21 cellular contexts compared by ENCODE assay signal in the genomic region with DNA sequence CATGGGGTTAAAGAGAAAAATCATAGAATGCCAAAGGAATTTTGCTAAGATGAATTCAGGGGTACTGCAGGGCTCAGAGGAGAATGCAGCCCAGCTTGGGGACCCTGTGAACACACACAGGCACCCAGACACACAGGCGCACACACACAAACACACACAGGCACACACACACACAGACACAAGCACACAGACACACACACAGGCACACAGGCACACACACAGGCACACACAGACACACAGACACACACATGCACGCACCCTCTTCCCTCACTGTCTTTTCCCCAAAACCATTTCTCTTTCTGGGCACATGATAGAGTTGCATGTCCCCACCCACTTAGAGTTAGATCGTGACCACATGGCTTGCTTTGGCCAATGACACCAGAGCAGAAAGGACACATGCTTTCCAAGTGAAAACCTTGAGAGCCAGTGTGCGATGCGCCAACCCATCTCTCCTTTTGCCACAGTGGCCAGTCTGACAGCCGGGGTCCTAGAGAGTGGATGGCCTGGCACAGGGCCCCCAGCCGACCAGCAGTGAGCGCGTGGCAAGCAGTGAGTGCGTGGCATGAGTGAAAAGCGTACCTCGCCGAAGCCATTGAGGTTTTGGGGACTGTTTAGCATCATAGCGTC.
DNase-seq lines count a peak whose midpoint lies in the region; ATAC-seq, FAIRE-seq and TF ChIP-seq lines count a peak whose summit lies in the region.
"Had no signal": no experiment of that assay in that cellular context is flagged by ENCODE, and none has a peak within 500 bp of the region (broad histone marks: within the 10 kb centered on the region; RNA-seq: fewer than 3 reads in every experiment).

No MANE protein-coding gene starts in this region.

- H3K4me1 ChIP-seq in osteoblast (ENCODE audit: insufficient read depth, low read length) (peaks cover 13% of the 10 kb centered on the region), aorta (ENCODE audit: control insufficient read depth in 1 of 2, insufficient read depth in 2 of 2, low read length in 2 of 2) (no peaks in the 10 kb centered on the region)

- intact Hi-C loops in aorta (cut with DNase I): no loop called here

- TF ChIP-seq CTCF in choroid plexus epithelial cell (conservative IDR thresholded peaks at IDR 0.05; ENCODE audit: low read depth, low read length): no peak
- no peak for TF ChIP-seq CTCF in osteoblast (IDR thresholded peaks at IDR 0.05; ENCODE audit: extremely low read depth, low read depth, low read length)

- 98 to 99% methylated on average over 14 of the region's 14 CpGs for WGBS in aorta, 2 donors

- ATAC-seq in aorta (ENCODE audit: low FRiP score): no peak
- ATAC-seq: GM12878, heart left ventricle had no signal

- no peak overlapping the region for H3K4me2 ChIP-seq in osteoblast (ENCODE audit: insufficient read depth, low read length)

- no peak overlapping the region for H2AFZ ChIP-seq in osteoblast (ENCODE audit: low read length)

- no peak overlapping the region for H3K4me3 ChIP-seq in choroid plexus epithelial cell (ENCODE audit: low read depth, low read length)
- no peak overlapping the region for H3K4me3 ChIP-seq in osteoblast (ENCODE audit: insufficient read depth, low read length)
- H3K4me3 ChIP-seq in aorta (ENCODE audit: low read length in 2 of 2): no peak overlapping the region
- H3K4me3 ChIP-seq: GM12878, heart left ventricle, lung, skin epidermis had no signal

- H3K36me3 ChIP-seq in osteoblast (ENCODE audit: insufficient read depth, low read length): no peaks in the 10 kb centered on the region
- H3K36me3 ChIP-seq in aorta (ENCODE audit: control insufficient read depth in 1 of 2, insufficient read depth in 2 of 2, low read length in 1 of 2): no peaks in the 10 kb centered on the region
- H3K36me3 ChIP-seq: heart left ventricle had no signal

- H3K79me2 ChIP-seq in osteoblast (ENCODE audit: insufficient read depth, low read length): no peaks in the 10 kb centered on the region

- peak; percentile 92 for FAIRE-seq in HTR-8/SVneo (lab: Jason Lieb, UNC)
- FAIRE-seq: GM12878 had no signal

- no peak overlapping the region for H3K27ac ChIP-seq in osteoblast (ENCODE audit: low read depth, low read length)
- no peak overlapping the region for H3K27ac ChIP-seq in aorta (ENCODE audit: low read depth in 1 of 2, low read length in 2 of 2)
- H3K27ac ChIP-seq: heart left ventricle, skin epidermis had no signal

- DNase-seq in NCI-H510A treated with DMSO at 0.1 percent for 48 hours (lab: John Stamatoyannopoulos, UW) (peak; percentile 20), NCI-H510A (lab: John Stamatoyannopoulos, UW) (no peak), HTR-8/SVneo (ENCODE audit: insufficient read length, low spot score) (no peak), choroid plexus epithelial cell (ENCODE audit: low read depth) (peak; percentile 27), osteoblast (ENCODE audit: insufficient read length, low spot score, missing footprints) (peak; percentile 71), OCI-M2 (lab: John Stamatoyannopoulos, UW; ENCODE audit: unreplicated experiment) (no peak), aorta (no peak)
- DNase-seq in activated CD4-positive, alpha-beta T cell treated with anti-CD3 and anti-CD28 coated beads, Interleukin-2, amount 50 U/mL, for 48 hours: no peak
- DNase-seq: activated CD4-positive, alpha-beta memory T cell treated with anti-CD3 and anti-CD28 coated beads for 36 hours; activated gamma-delta T cell; cerebellar nuclear complex; erythroblast; H9; kidney glomerular epithelial cell; NCI-H82; nucleus accumbens; stimulated activated CD4-positive, alpha-beta T cell treated with anti-CD3 and anti-CD28 coated beads, Interleukin-1b, Interleukin-23, amount 100 ng/mL, for 48 hours had no signal

- H4K20me1 ChIP-seq in osteoblast (ENCODE audit: insufficient read depth, low read length): peaks cover 2% of the 10 kb centered on the region

- H3K27me3 ChIP-seq in osteoblast (ENCODE audit: insufficient read depth, low read length) (no peaks in the 10 kb centered on the region), aorta (ENCODE audit: control insufficient read depth in 1 of 2, insufficient read depth in 2 of 2, low read length in 1 of 2) (no peaks in the 10 kb centered on the region)
- H3K27me3 ChIP-seq: heart left ventricle had no signal

- no peaks in the 10 kb centered on the region for H3K9me3 ChIP-seq in osteoblast (ENCODE audit: low read depth, low read length)
- no peaks in the 10 kb centered on the region for H3K9me3 ChIP-seq in aorta (ENCODE audit: control insufficient read depth, low read length)
- H3K9me3 ChIP-seq: heart left ventricle had no signal

Comparison
In these comparisons a context has a peak if more than half of its experiments do, and no peak if none do; other contexts are left out.
1. DNase-seq: peak in NCI-H510A treated with DMSO at 0.1 percent for 48 hours (single experiment), choroid plexus epithelial cell (single experiment) and osteoblast (single experiment); none in NCI-H510A (single experiment), HTR-8/SVneo (single experiment), OCI-M2 (single experiment), activated CD4-positive, alpha-beta T cell treated with anti-CD3 and anti-CD28 coated beads, Interleukin-2, amount 50 U/mL, for 48 hours (0 of 2) and aorta (0 of 2).